13 cellular contexts compared by ENCODE assay signal in the genomic region with DNA sequence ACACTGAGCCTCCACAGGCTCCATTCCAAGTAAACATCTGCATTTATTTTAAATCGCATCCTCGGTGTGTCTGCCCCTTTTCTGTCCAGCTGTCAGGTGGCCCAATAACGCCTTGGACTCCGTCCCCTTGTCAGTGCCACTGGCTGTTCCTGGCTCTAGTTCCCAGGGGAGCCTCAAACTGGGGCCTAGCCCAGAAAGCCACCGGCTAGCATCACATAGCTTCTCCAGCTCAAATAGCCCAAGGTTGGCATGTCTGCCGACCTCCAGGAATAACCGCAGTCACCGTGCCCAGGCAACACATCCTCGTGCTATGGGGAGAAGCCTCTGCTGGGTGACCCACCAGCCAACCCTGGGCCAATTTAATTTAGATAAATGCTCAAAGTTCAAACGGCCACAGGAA. TPM values are rescaled to one million over a fixed set of nuclear protein-coding genes. Genes with fewer than 3 reads are reported as not detected.
DNase-seq lines count a peak whose midpoint lies in the region; ATAC-seq and TF ChIP-seq lines count a peak whose summit lies in the region.
"Had no signal": no experiment of that assay in that cellular context is flagged by ENCODE, and none has a peak within 500 bp of the region (broad histone marks: within the 10 kb centered on the region; RNA-seq: fewer than 3 reads in every experiment).

No MANE protein-coding gene starts in this region.

- H3K27me3 ChIP-seq in left ventricle myocardium inferior (ENCODE audit: low read depth) (no peaks in the 10 kb centered on the region), adipocyte (replicated peaks; ENCODE audit: control insufficient read depth, insufficient read depth, low read length) (no peaks in the 10 kb centered on the region), liver (ENCODE audit: control insufficient read depth in 4 of 4, insufficient read depth in 4 of 4, low read length in 3 of 4) (no peaks in the 10 kb centered on the region)

- WGBS in liver, result 63% methylated on average over 10 of the region's 10 CpGs

- no peak overlapping the region for H3K27ac ChIP-seq in left ventricle myocardium inferior (replicated peaks)
- peak overlapping the region; percentile 28 to 46 for H3K27ac ChIP-seq in liver (ENCODE audit: low read depth in 1 of 2, low read length in 2 of 2)
- H3K27ac ChIP-seq: A549, HL-60 had no signal

- H3K36me3 ChIP-seq in left ventricle myocardium inferior, result peaks cover 60% of the 10 kb centered on the region
- peaks cover 52% of the 10 kb centered on the region for H3K36me3 ChIP-seq in adipocyte (ENCODE audit: control insufficient read depth, insufficient read depth, low read length, severe bottlenecking)
- H3K36me3 ChIP-seq in liver (ENCODE audit: control insufficient read depth in 4 of 4, insufficient read depth in 3 of 4, low read depth in 1 of 4, low read length in 3 of 4), result peaks cover 7 to 35% (median 18%) of the 10 kb centered on the region in 4 donors

- no peak for TF ChIP-seq CTCF in left ventricle myocardium inferior (IDR thresholded peaks at IDR 0.05; ENCODE audit: borderline replicate concordance)
- no peak for TF ChIP-seq CTCF in liver (IDR thresholded peaks at IDR 0.05; ENCODE audit: low read depth, low read length, missing input control)

- peaks cover 13% of the 10 kb centered on the region for H3K4me1 ChIP-seq in left ventricle myocardium inferior
- H3K4me1 ChIP-seq in adipocyte (ENCODE audit: control insufficient read depth, insufficient read depth, low read length), result peaks cover 16% of the 10 kb centered on the region
- peaks cover 0 to 17% (median 9%) of the 10 kb centered on the region in 4 donors for H3K4me1 ChIP-seq in liver (ENCODE audit: control insufficient read depth in 4 of 4, insufficient read depth in 4 of 4, low read length in 3 of 4)
- H3K4me1 ChIP-seq: A549 had no signal

- DNase-seq in Right ventricle myocardium superior (no peak), left ventricle myocardium inferior (no peak), adipocyte (ENCODE audit: low read depth) (no peak), NCI-H69 (lab: John Stamatoyannopoulos, UW) (no peak), SIG-M5 treated with dmso at 0.1 percent for 504 hours (lab: John Stamatoyannopoulos, UW; ENCODE audit: unreplicated experiment) (no peak), medulla oblongata (ENCODE audit: extremely low spot score) (no peak)
- DNase-seq: NK-92 treated with Interleukin-12 subunit alpha and Interleukin-12 subunit beta, amount 100 ng/mL, for 24 hours had no signal

- H3K4me3 ChIP-seq in left ventricle myocardium inferior, result no peak overlapping the region
- no peak overlapping the region for H3K4me3 ChIP-seq in adipocyte (ENCODE audit: low read length)
- no peak overlapping the region for H3K4me3 ChIP-seq in liver (ENCODE audit: low read depth in 1 of 3, low read length in 3 of 3)
- H3K4me3 ChIP-seq: A549, K562 had no signal

- intact Hi-C loops in Right ventricle myocardium superior (cut with DNase I) (loop anchor here (2.0 kb wide), 1 partner anchor 81 kb away; no protein-coding TSS in a partner anchor), left ventricle myocardium inferior (cut with micrococcal nuclease) (loop anchor here (5.0 kb wide), 1 partner anchor 81 kb away; no protein-coding TSS in a partner anchor)

- H3K9ac ChIP-seq in adipocyte (ENCODE audit: low read length) (peak overlapping the region; percentile 52), liver (ENCODE audit: low read depth in 1 of 2, low read length in 2 of 2) (no peak overlapping the region)

- no peak for TF ChIP-seq RAD21 in liver (IDR thresholded peaks at IDR 0.05)

- no peaks in the 10 kb centered on the region for H3K9me3 ChIP-seq in left ventricle myocardium inferior (replicated peaks)
- no peaks in the 10 kb centered on the region for H3K9me3 ChIP-seq in adipocyte (ENCODE audit: control insufficient read depth, low read length)
- H3K9me3 ChIP-seq in liver (ENCODE audit: control insufficient read depth in 4 of 4, low read length in 3 of 4), result no peaks in the 10 kb centered on the region
- H3K9me3 ChIP-seq: A549 had no signal

- peak; percentile 28 for ATAC-seq in Right ventricle myocardium superior (ENCODE audit: poor library complexity)
- no peak for ATAC-seq in HG03342 (IDR thresholded peaks at IDR 0.05; ENCODE audit: unreplicated experiment)

TF ChIP-seq in liver, 16 proteins besides CTCF, POLR2A, EP300 and RAD21:
- TF ChIP-seq, protein P1, sequence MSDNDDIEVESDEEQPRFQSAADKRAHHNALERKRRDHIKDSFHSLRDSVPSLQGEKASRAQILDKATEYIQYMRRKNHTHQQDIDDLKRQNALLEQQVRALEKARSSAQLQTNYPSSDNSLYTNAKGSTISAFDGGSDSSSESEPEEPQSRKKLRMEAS (IDR thresholded peaks at IDR 0.05), result no peak
- TF ChIP-seq RXRA (IDR thresholded peaks at IDR 0.05), result no peak
TF ChIP-seq in liver: peak in this region for 0.

RNA-seq across cellular contexts. Expression of a gene that starts 11.8 kb away (rescaled TPM):
- total RNA-seq in Right ventricle myocardium superior (18.0 TPM), left ventricle myocardium inferior (16.5 TPM), liver (1 to 10 TPM; 8.7 to 9.5 TPM)
- 10 to 100 TPM in 1 of 2 donors, 1 to 10 TPM in 1; 7.4 to 12.1 TPM for polyA plus RNA-seq in liver

RNA-seq across cellular contexts. Expression of a gene that starts 16.1 kb away (rescaled TPM):
- 2.8 TPM for total RNA-seq in Right ventricle myocardium superior
- total RNA-seq in left ventricle myocardium inferior, result 3.1 TPM
- total RNA-seq in liver, result 10 to 100 TPM in 1 of 2 donors, 1 to 10 TPM in 1; 6.5 to 11.5 TPM
- polyA plus RNA-seq in liver, result 10 to 100 TPM in 1 of 2 donors, 1 to 10 TPM in 1; 9.2 to 13.3 TPM
- polyA plus RNA-seq: CD4-positive, alpha-beta memory T cell had no signal

RNA-seq across cellular contexts. Expression of a gene that starts 29.9 kb away (rescaled TPM):
- total RNA-seq in Right ventricle myocardium superior (0.27 TPM), left ventricle myocardium inferior (not detected), liver (under 1 TPM; 0.25 to 0.37 TPM)
- polyA plus RNA-seq in liver, result under 1 TPM; 0.28 to 0.85 TPM

RNA-seq across cellular contexts. Expression of a gene that starts 30.2 kb away (rescaled TPM):
- total RNA-seq in Right ventricle myocardium superior (58.3 TPM), left ventricle myocardium inferior (61.9 TPM), liver (100 to 1,000 TPM; 196 to 386 TPM)
- polyA plus RNA-seq in liver, result 100 to 1,000 TPM; 142 to 238 TPM

RNA-seq across cellular contexts. Expression of a gene that starts 49.7 kb away (rescaled TPM):
- total RNA-seq in Right ventricle myocardium superior (14.0 TPM), left ventricle myocardium inferior (17.4 TPM), liver (10 to 100 TPM in 1 of 2 donors, 1 to 10 TPM in 1; 6.0 to 13.5 TPM)
- polyA plus RNA-seq in liver, result 10 to 100 TPM; 13.9 to 15.8 TPM
